In the genomic region with DNA sequence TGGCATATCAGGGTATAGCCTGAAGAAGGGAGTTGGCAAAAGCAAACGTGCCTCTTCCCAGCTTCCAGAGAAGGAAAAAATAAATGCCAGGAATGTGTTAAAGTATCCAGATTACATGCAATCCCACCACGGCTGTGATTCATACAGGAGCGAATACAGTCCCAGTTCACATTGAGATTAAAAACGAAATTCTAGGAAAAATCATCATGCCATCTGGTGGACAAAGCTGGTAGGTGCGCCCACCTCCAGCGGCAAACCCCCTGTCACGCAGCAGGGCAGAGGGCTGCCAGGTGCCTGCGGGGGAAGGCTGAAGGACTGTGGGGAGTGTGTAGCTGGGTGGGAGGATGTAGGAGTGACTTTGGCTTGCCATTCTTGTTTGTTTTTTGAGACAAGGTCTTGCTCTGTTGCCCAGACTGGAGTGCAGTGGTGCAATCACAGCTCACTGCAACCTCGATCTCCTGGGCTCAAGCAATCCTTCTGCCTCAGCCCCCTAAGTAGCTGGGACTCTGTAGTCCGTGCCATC, we compare ENCODE assay signal across 8 cellular contexts.
DNase-seq lines count a peak whose midpoint lies in the region; ATAC-seq, FAIRE-seq and TF ChIP-seq lines count a peak whose summit lies in the region.

No MANE protein-coding gene starts in this region.

- TF ChIP-seq POLR2A in GM18505 (IDR thresholded peaks at IDR 0.05; ENCODE audit: borderline replicate concordance, extremely low read depth, insufficient read depth, insufficient read length) = no peak

- peak; percentile 32 for DNase-seq in DMS 273 treated with DMSO at 0.1 percent for 48 hours (lab: John Stamatoyannopoulos, UW)
- peak; percentile 91 for DNase-seq in HTR-8/SVneo (ENCODE audit: insufficient read length, low spot score)
- DNase-seq in RCC 7860 (ENCODE audit: low spot score) = peak; percentile 60
- DNase-seq in activated effector memory CD4-positive, alpha-beta T cell treated with Interleukin-2 at 50 U/mL for 16 hours = peak; percentile 40
- DNase-seq in germinal center (ENCODE audit: low spot score) = peak; percentile 85
- DNase-seq in posterior cingulate gyrus = peak in 6 of 10 donors; percentile 53 to 87 (median 68)

- ATAC-seq in GM18505 (IDR thresholded peaks at IDR 0.05; ENCODE audit: unreplicated experiment) = no peak
- ATAC-seq in GM21619 (IDR thresholded peaks at IDR 0.05; ENCODE audit: unreplicated experiment) = no peak

- intact Hi-C loops in posterior cingulate gyrus (cut with DNase I) = loop anchor here (1.0 kb wide), 1 partner anchor 29 kb away; no protein-coding TSS in a partner anchor

- FAIRE-seq in HTR-8/SVneo (lab: Jason Lieb, UNC) (peak; percentile 95), RCC 7860 (lab: Jason Lieb, UNC) (peak; percentile 46)

Comparison
In these comparisons a context has a peak if more than half of its experiments do, and no peak if none do; other contexts are left out.
1. DNase-seq: peak in every context shown above with its lines; median percentile 91 in HTR-8/SVneo; 85 in germinal center; 68 in posterior cingulate gyrus; 60 in RCC 7860; 40 in activated effector memory CD4-positive, alpha-beta T cell treated with Interleukin-2 at 50 U/mL for 16 hours; 32 in DMS 273 treated with DMSO at 0.1 percent for 48 hours.